ENCODE assay signal across 24 cellular contexts in genomic region chr16:49919327-49919726, GRCh38.
DNase-seq lines count a peak whose midpoint lies in the region; ATAC-seq and TF ChIP-seq lines count a peak whose summit lies in the region.
"Had no signal": no experiment of that assay in that cellular context is flagged by ENCODE, and none has a peak within 500 bp of the region (broad histone marks: within the 10 kb centered on the region; RNA-seq: fewer than 3 reads in every experiment).

No MANE protein-coding gene starts in this region.

- no peaks in the 10 kb centered on the region for H3K9me3 ChIP-seq in osteoblast (ENCODE audit: low read depth, low read length)
- H3K9me3 ChIP-seq: A549; BLaER1 treated with 17β-estradiol and CSF1 and Interleukin-3, amounts not matched to agents 10 nM and 100 nM; Caco-2 had no signal

- H3K4me1 ChIP-seq in osteoblast (ENCODE audit: insufficient read depth, low read length) = no peaks in the 10 kb centered on the region
- H3K4me1 ChIP-seq: A549 had no signal

- no peaks in the 10 kb centered on the region for H3K27me3 Mint-ChIP-seq in natural killer cell treated with Interleukin-12 subunit alpha and Interleukin-12 subunit beta and Interleukin-15 and Interleukin-18, amount 100 ng/mL, for 72 hours
- peaks cover 0 to 3% of the 10 kb centered on the region in 2 donors for H3K27me3 Mint-ChIP-seq in natural killer cell (ENCODE audit: low read depth in 2 of 2)

- H3K27ac ChIP-seq in osteoblast (ENCODE audit: low read depth, low read length) = no peak overlapping the region
- H3K27ac ChIP-seq: 22Rv1; A549; BLaER1 treated with 17β-estradiol and CSF1 and Interleukin-3, amounts not matched to agents 10 nM and 100 nM; C4-2B had no signal

- no peak overlapping the region for H3K4me3 ChIP-seq in osteoblast (ENCODE audit: insufficient read depth, low read length)
- H3K4me3 ChIP-seq: A549; BLaER1 treated with 17β-estradiol and CSF1 and Interleukin-3, amounts not matched to agents 10 nM and 100 nM; GM12878 had no signal

- no peak overlapping the region for H3K4me2 ChIP-seq in osteoblast (ENCODE audit: insufficient read depth, low read length)
- H3K4me2 ChIP-seq: A549; BLaER1 treated with 17β-estradiol and CSF1 and Interleukin-3, amounts not matched to agents 10 nM and 100 nM had no signal

- no peak for ATAC-seq in natural killer cell treated with Interleukin-12 subunit alpha and Interleukin-12 subunit beta and Interleukin-15 and Interleukin-18, amount 100 ng/mL, for 72 hours
- no peak for ATAC-seq in natural killer cell
- ATAC-seq in stimulated activated effector memory CD8-positive, alpha-beta T cell treated with anti-CD3 and anti-CD28 coated beads, Interleukin-12 subunit alpha, Interleukin-12 subunit beta, amount 100 ng/mL, for 72 hours = no peak
- ATAC-seq in stimulated activated naive CD8-positive, alpha-beta T cell treated with anti-CD3 and anti-CD28 coated beads, Interleukin-15, Interleukin-2, amounts not matched to agents 100 U/mL and 50 U/mL, for 24 hours = no peak
- ATAC-seq: A549; CD8-positive, alpha-beta T cell; GM12878 had no signal

- H3K9me3 Mint-ChIP-seq in natural killer cell treated with Interleukin-12 subunit alpha and Interleukin-12 subunit beta and Interleukin-15 and Interleukin-18, amount 100 ng/mL, for 72 hours = no peaks in the 10 kb centered on the region
- H3K9me3 Mint-ChIP-seq in natural killer cell = no peaks in the 10 kb centered on the region
- no peaks in the 10 kb centered on the region for H3K9me3 Mint-ChIP-seq in stimulated activated effector memory CD8-positive, alpha-beta T cell treated with anti-CD3 and anti-CD28 coated beads, Interleukin-12 subunit alpha, Interleukin-12 subunit beta, amount 100 ng/mL, for 72 hours
- H3K9me3 Mint-ChIP-seq: CD4-positive, alpha-beta T cell; CD8-positive, alpha-beta T cell had no signal

- no peaks in the 10 kb centered on the region for H3K27me3 ChIP-seq in osteoblast (ENCODE audit: insufficient read depth, low read length)
- H3K27me3 ChIP-seq: BLaER1 treated with 17β-estradiol and CSF1 and Interleukin-3, amounts not matched to agents 10 nM and 100 nM had no signal

- H3K4me3 Mint-ChIP-seq in natural killer cell treated with Interleukin-12 subunit alpha and Interleukin-12 subunit beta and Interleukin-15 and Interleukin-18, amount 100 ng/mL, for 72 hours = no peak overlapping the region
- H3K4me3 Mint-ChIP-seq in natural killer cell = no peak overlapping the region
- no peak overlapping the region for H3K4me3 Mint-ChIP-seq in stimulated activated effector memory CD8-positive, alpha-beta T cell treated with anti-CD3 and anti-CD28 coated beads, Interleukin-12 subunit alpha, Interleukin-12 subunit beta, amount 100 ng/mL, for 72 hours
- H3K4me3 Mint-ChIP-seq: B cell; CD4-positive, alpha-beta T cell; CD8-positive, alpha-beta T cell had no signal

- H4K20me1 ChIP-seq in osteoblast (ENCODE audit: insufficient read depth, low read length) = no peaks in the 10 kb centered on the region
- H4K20me1 ChIP-seq: BLaER1 treated with 17β-estradiol and CSF1 and Interleukin-3, amounts not matched to agents 10 nM and 100 nM had no signal

- TF ChIP-seq CTCF in natural killer cell (IDR thresholded peaks at IDR 0.05) (no peak), osteoblast (IDR thresholded peaks at IDR 0.05; ENCODE audit: extremely low read depth, low read depth, low read length) (no peak)

- no peaks in the 10 kb centered on the region for H3K4me1 Mint-ChIP-seq in natural killer cell treated with Interleukin-12 subunit alpha and Interleukin-12 subunit beta and Interleukin-15 and Interleukin-18, amount 100 ng/mL, for 72 hours (ENCODE audit: low read depth in 2 of 2)
- H3K4me1 Mint-ChIP-seq in natural killer cell = no peaks in the 10 kb centered on the region
- peaks cover 6% of the 10 kb centered on the region for H3K4me1 Mint-ChIP-seq in stimulated activated effector memory CD8-positive, alpha-beta T cell treated with anti-CD3 and anti-CD28 coated beads, Interleukin-12 subunit alpha, Interleukin-12 subunit beta, amount 100 ng/mL, for 72 hours
- H3K4me1 Mint-ChIP-seq: B cell had no signal

- H3K79me2 ChIP-seq in osteoblast (ENCODE audit: insufficient read depth, low read length) = no peaks in the 10 kb centered on the region

- DNase-seq in natural killer cell treated with Interleukin-12 subunit alpha and Interleukin-12 subunit beta and Interleukin-15 and Interleukin-18, amount 100 ng/mL, for 72 hours (ENCODE audit: low spot score) = peak; percentile 38
- DNase-seq in natural killer cell (no peak), osteoblast (ENCODE audit: insufficient read length, low spot score, missing footprints) (peak; percentile 58), D341Med (ENCODE audit: low spot score) (no peak)
- DNase-seq in stimulated activated effector memory CD8-positive, alpha-beta T cell treated with anti-CD3 and anti-CD28 coated beads, Interleukin-12 subunit alpha, Interleukin-12 subunit beta, amount 100 ng/mL, for 72 hours (ENCODE audit: low spot score in 2 of 2) = no peak
- no peak for DNase-seq in stimulated activated naive CD8-positive, alpha-beta T cell treated with anti-CD3 and anti-CD28 coated beads, Interleukin-15, Interleukin-2, amounts not matched to agents 100 U/mL and 50 U/mL, for 24 hours
- DNase-seq: AML-193; Caco-2; Calu3; CD4-positive, alpha-beta T cell; CD8-positive, alpha-beta T cell; DMS 273 treated with DMSO at 0.1 percent for 48 hours; DMS153; DMS53; DMS79; DND-41; EL; GDM1 had no signal

- no peak overlapping the region for H2AFZ ChIP-seq in osteoblast (ENCODE audit: low read length)

- no peaks in the 10 kb centered on the region for H3K36me3 ChIP-seq in osteoblast (ENCODE audit: insufficient read depth, low read length)
- H3K36me3 ChIP-seq: BLaER1 treated with 17β-estradiol and CSF1 and Interleukin-3, amounts not matched to agents 10 nM and 100 nM had no signal

- H3K36me3 Mint-ChIP-seq in natural killer cell treated with Interleukin-12 subunit alpha and Interleukin-12 subunit beta and Interleukin-15 and Interleukin-18, amount 100 ng/mL, for 72 hours = no peaks in the 10 kb centered on the region
- no peaks in the 10 kb centered on the region for H3K36me3 Mint-ChIP-seq in natural killer cell
- H3K36me3 Mint-ChIP-seq in stimulated activated effector memory CD8-positive, alpha-beta T cell treated with anti-CD3 and anti-CD28 coated beads, Interleukin-12 subunit alpha, Interleukin-12 subunit beta, amount 100 ng/mL, for 72 hours = no peaks in the 10 kb centered on the region
- H3K36me3 Mint-ChIP-seq: CD8-positive, alpha-beta T cell had no signal

- intact Hi-C loops in natural killer cell (cut with micrococcal nuclease) = no loop called here

- no peak overlapping the region for H3K27ac Mint-ChIP-seq in natural killer cell treated with Interleukin-12 subunit alpha and Interleukin-12 subunit beta and Interleukin-15 and Interleukin-18, amount 100 ng/mL, for 72 hours
- H3K27ac Mint-ChIP-seq in natural killer cell = no peak overlapping the region
- H3K27ac Mint-ChIP-seq in stimulated activated effector memory CD8-positive, alpha-beta T cell treated with anti-CD3 and anti-CD28 coated beads, Interleukin-12 subunit alpha, Interleukin-12 subunit beta, amount 100 ng/mL, for 72 hours = peak overlapping the region; percentile 18
- H3K27ac Mint-ChIP-seq: B cell; CD4-positive, alpha-beta T cell; CD8-positive, alpha-beta T cell had no signal

Comparison
In these comparisons a context has a peak if more than half of its experiments do, and no peak if none do; other contexts are left out.
1. DNase-seq: peak in natural killer cell treated with Interleukin-12 subunit alpha and Interleukin-12 subunit beta and Interleukin-15 and Interleukin-18, amount 100 ng/mL, for 72 hours (single experiment) and osteoblast (single experiment); none in natural killer cell (single experiment), stimulated activated effector memory CD8-positive, alpha-beta T cell treated with anti-CD3 and anti-CD28 coated beads, Interleukin-12 subunit alpha, Interleukin-12 subunit beta, amount 100 ng/mL, for 72 hours (0 of 2), D341Med (single experiment) and stimulated activated naive CD8-positive, alpha-beta T cell treated with anti-CD3 and anti-CD28 coated beads, Interleukin-15, Interleukin-2, amounts not matched to agents 100 U/mL and 50 U/mL, for 24 hours (single experiment).